In genomic region chr12:93778306-93778705, GRCh38 we compare ENCODE assay signal across 8 cellular contexts.
A peak's percentile ranks its signal among the peaks of the same experiment; 100 is the strongest.
DNase-seq lines count a peak whose midpoint lies in the region; ATAC-seq and TF ChIP-seq lines count a peak whose summit lies in the region.

No MANE protein-coding gene starts in this region.

- no peak overlapping the region for H4K5ac ChIP-seq in H9 (ENCODE audit: insufficient read length, low read depth, low read length)

- TF ChIP-seq CTCF in fibroblast of villous mesenchyme (IDR thresholded peaks at IDR 0.05; ENCODE audit: insufficient read depth, low read depth, low read length), result no peak
- no peak for TF ChIP-seq CTCF in prostate gland (IDR thresholded peaks at IDR 0.05)
- no peak for TF ChIP-seq CTCF in endodermal cell (conservative IDR thresholded peaks at IDR 0.05)
- TF ChIP-seq CTCF in H9 (conservative IDR thresholded peaks at IDR 0.05), result no peak

- H2AK5ac ChIP-seq in H9 (ENCODE audit: insufficient read length, low read length), result no peak overlapping the region

- H3K4ac ChIP-seq in H9 (ENCODE audit: low read depth, low read length), result no peak overlapping the region

- H2BK120ac ChIP-seq in H9 (ENCODE audit: low read depth, low read length, poor library complexity, severe bottlenecking), result no peak overlapping the region

- H3K9me3 ChIP-seq in T-helper 17 cell (ENCODE audit: control insufficient read depth, low read length, poor library complexity, severe bottlenecking), result peaks cover 3% of the 10 kb centered on the region
- H3K9me3 ChIP-seq in prostate gland, result no peaks in the 10 kb centered on the region
- no peaks in the 10 kb centered on the region for H3K9me3 ChIP-seq in endodermal cell (ENCODE audit: control insufficient read depth, low read length)
- no peaks in the 10 kb centered on the region for H3K9me3 ChIP-seq in H9 (ENCODE audit: control insufficient read depth, low read depth, low read length)

- H2BK5ac ChIP-seq in H9 (ENCODE audit: insufficient read length, low read length), result no peak overlapping the region

- H3K4me1 Mint-ChIP-seq in T-helper 17 cell (peaks cover 15% of the 10 kb centered on the region), endodermal cell (no peaks in the 10 kb centered on the region), H9 (peaks cover 3 to 9% of the 10 kb centered on the region in 2 experiments; a peak in 3 of 4 replicates)
- H3K4me1 Mint-ChIP-seq in activated naive CD8-positive, alpha-beta T cell treated with anti-CD3 and anti-CD28 coated beads for 36 hours, result peaks cover 16% of the 10 kb centered on the region

- no peak overlapping the region for H2BK20ac ChIP-seq in H9 (ENCODE audit: low read depth, low read length, poor library complexity, severe bottlenecking)

- H3K23me2 ChIP-seq in H9 (ENCODE audit: insufficient read length, low read depth, low read length, poor library complexity, severe bottlenecking), result no peaks in the 10 kb centered on the region

- H3K27me3 Mint-ChIP-seq in T-helper 17 cell (no peaks in the 10 kb centered on the region), endodermal cell (ENCODE audit: insufficient read depth) (no peaks in the 10 kb centered on the region), H9 (ENCODE audit: low read depth) (no peaks in the 10 kb centered on the region)
- H3K27me3 Mint-ChIP-seq in activated naive CD8-positive, alpha-beta T cell treated with anti-CD3 and anti-CD28 coated beads for 36 hours, result no peaks in the 10 kb centered on the region

- no peak overlapping the region for H2BK12ac ChIP-seq in H9 (ENCODE audit: insufficient read length, low read depth, low read length)

- peaks cover 2% of the 10 kb centered on the region for H3K36me3 Mint-ChIP-seq in T-helper 17 cell (ENCODE audit: low read depth)
- H3K36me3 Mint-ChIP-seq in activated naive CD8-positive, alpha-beta T cell treated with anti-CD3 and anti-CD28 coated beads for 36 hours, result peaks cover 39% of the 10 kb centered on the region
- no peaks in the 10 kb centered on the region for H3K36me3 Mint-ChIP-seq in endodermal cell (ENCODE audit: low read depth)
- H3K36me3 Mint-ChIP-seq in H9 (ENCODE audit: insufficient read depth in 1 of 3, low read depth in 3 of 3), result no peaks in the 10 kb centered on the region

- H3K9ac ChIP-seq in endodermal cell (ENCODE audit: extremely low read depth, low read length, poor library complexity, severe bottlenecking), result no peak overlapping the region
- no peak overlapping the region for H3K9ac ChIP-seq in H9 (ENCODE audit: extremely low read depth, insufficient read length, low read length)

- peak; percentile 77 for DNase-seq in AG20443 (ENCODE audit: low spot score)
- no peak for DNase-seq in T-helper 17 cell
- peak; percentile 89 for DNase-seq in fibroblast of villous mesenchyme (ENCODE audit: low read depth)
- peak; percentile 34 for DNase-seq in prostate gland (ENCODE audit: low spot score)
- DNase-seq in activated naive CD8-positive, alpha-beta T cell treated with anti-CD3 and anti-CD28 coated beads for 36 hours, result no peak
- DNase-seq in endodermal cell, result no peak
- DNase-seq in H9, result no peak

- no peak overlapping the region for H3K14ac ChIP-seq in H9 (ENCODE audit: insufficient read depth, low read length)

- H3K18ac ChIP-seq in H9 (ENCODE audit: insufficient read length, low read depth, low read length), result no peak overlapping the region

- H2BK15ac ChIP-seq in H9 (ENCODE audit: low read depth, low read length), result no peak overlapping the region

- no peak overlapping the region for H4K91ac ChIP-seq in H9 (ENCODE audit: insufficient read length, low read depth, low read length)

- H3K27ac Mint-ChIP-seq in T-helper 17 cell (peak overlapping the region; percentile 34), endodermal cell (no peak overlapping the region), H9 (no peak overlapping the region)
- H3K27ac Mint-ChIP-seq in activated naive CD8-positive, alpha-beta T cell treated with anti-CD3 and anti-CD28 coated beads for 36 hours, result no peak overlapping the region

- H3K4me3 ChIP-seq in fibroblast of villous mesenchyme (ENCODE audit: low read depth, low read length), result no peak overlapping the region
- no peak overlapping the region for H3K4me3 ChIP-seq in prostate gland
- no peak overlapping the region for H3K4me3 ChIP-seq in endodermal cell (ENCODE audit: low read length)

- no peak overlapping the region for H2AFZ ChIP-seq in H9 (ENCODE audit: low read length)

- no peaks in the 10 kb centered on the region for H3K79me2 ChIP-seq in H9 (ENCODE audit: insufficient read depth, low read length)

- H3K56ac ChIP-seq in H9 (ENCODE audit: insufficient read length, low read depth, low read length), result no peak overlapping the region

- intact Hi-C loops in prostate gland (cut with DNase I), result loop anchor here (5.0 kb wide), 1 partner anchor 34 kb away; no protein-coding TSS in a partner anchor

- ATAC-seq in T-helper 17 cell (no peak), GM19351 (IDR thresholded peaks at IDR 0.05; ENCODE audit: unreplicated experiment) (no peak)

- H3K4me3 Mint-ChIP-seq in T-helper 17 cell (no peak overlapping the region), endodermal cell (no peak overlapping the region), H9 (no peak overlapping the region)
- no peak overlapping the region for H3K4me3 Mint-ChIP-seq in activated naive CD8-positive, alpha-beta T cell treated with anti-CD3 and anti-CD28 coated beads for 36 hours

- no peak overlapping the region for H3K23ac ChIP-seq in H9 (ENCODE audit: insufficient read length, low read depth, low read length)

- no peak for TF ChIP-seq POLR2A in prostate gland (IDR thresholded peaks at IDR 0.05)

- no peaks in the 10 kb centered on the region for H3K79me1 ChIP-seq in H9 (ENCODE audit: insufficient read depth, low read depth, low read length, poor library complexity, severe bottlenecking)

- no peaks in the 10 kb centered on the region for H4K20me1 ChIP-seq in H9 (ENCODE audit: control insufficient read depth, insufficient read depth, insufficient read length)

- H3K9me3 Mint-ChIP-seq in activated naive CD8-positive, alpha-beta T cell treated with anti-CD3 and anti-CD28 coated beads for 36 hours, result peaks cover 9% of the 10 kb centered on the region
- H3K9me3 Mint-ChIP-seq in endodermal cell, result no peaks in the 10 kb centered on the region
- H3K9me3 Mint-ChIP-seq in H9, result no peaks in the 10 kb centered on the region

- H3K4me2 ChIP-seq in H9 (ENCODE audit: insufficient read depth, insufficient read length, low read length), result no peak overlapping the region

- no peaks in the 10 kb centered on the region for H3K27me3 ChIP-seq in prostate gland (replicated peaks; ENCODE audit: insufficient read depth)
- no peaks in the 10 kb centered on the region for H3K27me3 ChIP-seq in endodermal cell (ENCODE audit: control insufficient read depth, insufficient read depth, low read length, poor library complexity, severe bottlenecking)
- H3K27me3 ChIP-seq in H9 (ENCODE audit: insufficient read depth, low read length), result no peaks in the 10 kb centered on the region

- WGBS in prostate gland, result 23% methylated on average over 5 of the region's 5 CpGs
- WGBS in endodermal cell (ENCODE audit: insufficient coverage in 1 of 2, insufficient read length in 1 of 2), 2 experiments, result 95 to 100% methylated on average over 5 of the region's 5 CpGs
- WGBS in H9 (ENCODE audit: extremely low coverage, insufficient read length, low lambda C conversion rate), result no CpG with 5 or more reads among the region's 5 CpGs

- H3K27ac ChIP-seq in prostate gland (peak overlapping the region; percentile 47 to 68), endodermal cell (ENCODE audit: low read depth, low read length) (no peak overlapping the region), H9 (ENCODE audit: insufficient read length, low read depth, low read length) (no peak overlapping the region)

- no peak overlapping the region for H3T11ph ChIP-seq in H9 (ENCODE audit: low read length)

- H3K36me3 ChIP-seq in prostate gland, result no peaks in the 10 kb centered on the region
- no peaks in the 10 kb centered on the region for H3K36me3 ChIP-seq in endodermal cell (ENCODE audit: control insufficient read depth, insufficient read depth, low read length)

- no peak overlapping the region for H4K8ac ChIP-seq in H9 (replicated peaks; ENCODE audit: insufficient read length, low read depth, low read length)

- H3K4me1 ChIP-seq in prostate gland (replicated peaks), result peaks cover 5% of the 10 kb centered on the region
- H3K4me1 ChIP-seq in endodermal cell (ENCODE audit: control insufficient read depth, insufficient read depth, low read length), result no peaks in the 10 kb centered on the region
- no peaks in the 10 kb centered on the region; the same call in 1 of the 2 replicates for H3K4me1 ChIP-seq in H9 (ENCODE audit: insufficient read depth, low read length)

Comparison
In these comparisons a context has a peak if more than half of its experiments do, and no peak if none do; other contexts are left out.
1. DNase-seq: peak in AG20443 (single experiment), fibroblast of villous mesenchyme (single experiment) and prostate gland (single experiment); none in T-helper 17 cell (0 of 3), activated naive CD8-positive, alpha-beta T cell treated with anti-CD3 and anti-CD28 coated beads for 36 hours (single experiment), endodermal cell (single experiment) and H9 (single experiment).
2. H3K27ac ChIP-seq: peak in prostate gland (2 of 2); none in endodermal cell (single experiment) and H9 (single experiment).